In the genomic region with DNA sequence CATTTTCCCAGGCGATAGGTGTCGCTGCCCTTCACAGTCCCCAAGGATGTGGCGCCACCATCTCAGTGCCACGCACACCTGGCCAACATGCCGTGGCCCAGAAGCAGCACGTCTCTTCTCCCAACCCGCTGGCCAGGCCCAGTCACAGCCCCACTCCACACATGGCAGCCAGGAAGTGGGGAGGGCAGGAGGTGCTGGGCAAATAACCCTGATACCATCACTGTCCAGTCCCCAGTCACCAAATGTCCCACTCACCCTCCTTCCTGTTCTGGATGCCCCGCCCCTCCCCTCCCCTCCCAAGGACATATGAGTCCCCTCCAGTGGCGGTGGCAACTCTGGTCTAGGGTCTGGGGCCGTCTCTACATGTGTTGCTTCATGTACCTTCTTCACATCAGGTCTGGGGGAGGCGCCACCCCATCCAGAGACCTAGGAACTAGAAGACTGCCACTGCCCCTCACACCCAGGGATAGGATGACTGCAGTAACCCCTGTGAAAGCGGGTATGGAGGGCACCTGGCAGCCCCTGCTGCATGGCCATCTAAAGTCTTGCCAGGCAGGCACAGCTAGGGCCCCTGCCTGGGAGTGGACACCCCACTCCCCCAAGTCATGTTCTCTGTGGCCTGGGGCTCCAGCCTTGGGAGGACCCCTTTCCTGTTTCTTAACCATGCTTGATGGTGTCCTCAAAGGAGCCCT, we compare ENCODE assay signal across 1 cellular context.
TF ChIP-seq lines count a peak whose summit lies in the region.

No MANE protein-coding gene starts in this region.

TF ChIP-seq in SK-N-SH treated with all-trans-retinoic acid at 6 μM for 48 hours, 23 proteins besides CTCF, POLR2A, EP300 and RAD21 (continued from another document):
- TF ChIP-seq, protein P1, sequence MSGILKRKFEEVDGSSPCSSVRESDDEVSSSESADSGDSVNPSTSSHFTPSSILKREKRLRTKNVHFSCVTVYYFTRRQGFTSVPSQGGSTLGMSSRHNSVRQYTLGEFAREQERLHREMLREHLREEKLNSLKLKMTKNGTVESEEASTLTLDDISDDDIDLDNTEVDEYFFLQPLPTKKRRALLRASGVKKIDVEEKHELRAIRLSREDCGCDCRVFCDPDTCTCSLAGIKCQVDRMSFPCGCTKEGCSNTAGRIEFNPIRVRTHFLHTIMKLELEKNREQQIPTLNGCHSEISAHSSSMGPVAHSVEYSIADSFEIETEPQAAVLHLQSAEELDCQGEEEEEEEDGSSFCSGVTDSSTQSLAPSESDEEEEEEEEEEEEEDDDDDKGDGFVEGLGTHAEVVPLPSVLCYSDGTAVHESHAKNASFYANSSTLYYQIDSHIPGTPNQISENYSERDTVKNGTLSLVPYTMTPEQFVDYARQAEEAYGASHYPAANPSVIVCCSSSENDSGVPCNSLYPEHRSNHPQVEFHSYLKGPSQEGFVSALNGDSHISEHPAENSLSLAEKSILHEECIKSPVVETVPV (CRISPR knock-in tag; IDR thresholded peaks at IDR 0.05) = no peak
- TF ChIP-seq ZC3H10 (CRISPR knock-in tag; IDR thresholded peaks at IDR 0.05) = no peak
- TF ChIP-seq ZFP3 (CRISPR knock-in tag; IDR thresholded peaks at IDR 0.05) = no peak
- no peak for TF ChIP-seq TOX (CRISPR knock-in tag; IDR thresholded peaks at IDR 0.05; ENCODE audit: borderline replicate concordance)
- no peak for TF ChIP-seq TCF4 (CRISPR knock-in tag; IDR thresholded peaks at IDR 0.05; ENCODE audit: borderline replicate concordance)
- no peak for TF ChIP-seq TSHZ2 (CRISPR knock-in tag; IDR thresholded peaks at IDR 0.05)
- TF ChIP-seq, protein P2, sequence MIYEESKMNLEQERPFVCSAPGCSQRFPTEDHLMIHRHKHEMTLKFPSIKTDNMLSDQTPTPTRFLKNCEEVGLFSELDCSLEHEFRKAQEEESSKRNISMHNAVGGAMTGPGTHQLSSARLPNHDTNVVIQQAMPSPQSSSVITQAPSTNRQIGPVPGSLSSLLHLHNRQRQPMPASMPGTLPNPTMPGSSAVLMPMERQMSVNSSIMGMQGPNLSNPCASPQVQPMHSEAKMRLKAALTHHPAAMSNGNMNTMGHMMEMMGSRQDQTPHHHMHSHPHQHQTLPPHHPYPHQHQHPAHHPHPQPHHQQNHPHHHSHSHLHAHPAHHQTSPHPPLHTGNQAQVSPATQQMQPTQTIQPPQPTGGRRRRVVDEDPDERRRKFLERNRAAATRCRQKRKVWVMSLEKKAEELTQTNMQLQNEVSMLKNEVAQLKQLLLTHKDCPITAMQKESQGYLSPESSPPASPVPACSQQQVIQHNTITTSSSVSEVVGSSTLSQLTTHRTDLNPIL (CRISPR knock-in tag; IDR thresholded peaks at IDR 0.05; ENCODE audit: low read depth) = no peak
